Comparison of ENCODE assay signal across 14 cellular contexts in genomic region chr6:19723533-19723932, GRCh38.
DNase-seq lines count a peak whose midpoint lies in the region; ATAC-seq and TF ChIP-seq lines count a peak whose summit lies in the region.
"Had no signal": no experiment of that assay in that cellular context is flagged by ENCODE, and none has a peak within 500 bp of the region (broad histone marks: within the 10 kb centered on the region; RNA-seq: fewer than 3 reads in every experiment).

No MANE protein-coding gene starts in this region.

- DNase-seq in MCF 10A (ENCODE audit: unreplicated experiment) (peak; percentile 46), breast epithelium (ENCODE audit: low spot score in 2 of 2) (no peak), SK-MEL-5 (ENCODE audit: low read depth, low spot score) (peak; percentile 21), fibroblast of the conjunctiva (ENCODE audit: low read depth) (peak; percentile 9), uterus (no peak), NCI-H526 treated with DMSO at 0.1 percent for 48 hours (lab: John Stamatoyannopoulos, UW) (no peak)
- DNase-seq in activated CD8-positive, alpha-beta memory T cell treated with anti-CD3 and anti-CD28 coated beads, Interleukin-2, amount 50 U/mL, for 48 hours = no peak
- DNase-seq: activated CD4-positive, alpha-beta T cell treated with anti-CD3 and anti-CD28 coated beads, Interleukin-2, amount 50 U/mL, for 4 hours; activated gamma-delta T cell; colonic mucosa; nephron progenitor cell; transverse colon had no signal

- no peak overlapping the region for H3K4me3 ChIP-seq in breast epithelium
- H3K4me3 ChIP-seq in uterus = no peak overlapping the region
- H3K4me3 ChIP-seq: colonic mucosa, skin epidermis, transverse colon had no signal

- H3K27ac Mint-ChIP-seq in MCF 10A (ENCODE audit: low read depth, unreplicated experiment) = no peak overlapping the region
- H3K27ac Mint-ChIP-seq: nephron progenitor cell had no signal

- TF ChIP-seq POLR2A in breast epithelium (IDR thresholded peaks at IDR 0.05) (no peak), uterus (IDR thresholded peaks at IDR 0.05) (no peak)

- peaks cover 5% of the 10 kb centered on the region for H3K4me1 Mint-ChIP-seq in MCF 10A (ENCODE audit: insufficient read depth, unreplicated experiment)

- BruUV-seq in MCF 10A (replicated peaks; lab: Mats Ljungman, UMichigan) = no TSS peak

- POLR2A ChIA-PET in MCF 10A (lab: Yijun Ruan, JAX) = no interaction called here

- no peaks in the 10 kb centered on the region for H3K27me3 ChIP-seq in breast epithelium
- no peaks in the 10 kb centered on the region for H3K27me3 ChIP-seq in uterus
- H3K27me3 ChIP-seq: colonic mucosa, transverse colon had no signal

- no peaks in the 10 kb centered on the region for H3K36me3 Mint-ChIP-seq in MCF 10A (ENCODE audit: insufficient read depth, unreplicated experiment)

- H3K27ac ChIP-seq in breast epithelium (no peak overlapping the region), uterus (peak overlapping the region; percentile 7 to 43)
- H3K27ac ChIP-seq: colonic mucosa had no signal

- no peak overlapping the region for H3K4me3 Mint-ChIP-seq in MCF 10A (ENCODE audit: unreplicated experiment)
- H3K4me3 Mint-ChIP-seq: nephron progenitor cell had no signal

- H3K27me3 Mint-ChIP-seq in MCF 10A (ENCODE audit: insufficient read depth, unreplicated experiment) = no peaks in the 10 kb centered on the region

- in situ Hi-C loops in SK-MEL-5 (cut with HindIII; ENCODE audit: low pct_unique_long_range_greater_than_20kb, low sequenced_read_pairs) = no loop called here

- no peaks in the 10 kb centered on the region for H3K36me3 ChIP-seq in breast epithelium
- no peaks in the 10 kb centered on the region for H3K36me3 ChIP-seq in uterus
- H3K36me3 ChIP-seq: colonic mucosa, transverse colon had no signal

- CTCF ChIA-PET in MCF 10A (lab: Yijun Ruan, JAX) = no interaction called here

- intact Hi-C loops in MCF 10A (cut with micrococcal nuclease) = no loop called here
- intact Hi-C loops in breast epithelium (cut with DNase I; ENCODE audit: low total_unique reads) = no loop called here
- intact Hi-C loops in uterus (cut with DNase I; ENCODE audit: low total_unique reads) = no loop called here

- H3K4me1 ChIP-seq in breast epithelium = no peaks in the 10 kb centered on the region
- no peaks in the 10 kb centered on the region for H3K4me1 ChIP-seq in uterus
- H3K4me1 ChIP-seq: colonic mucosa, transverse colon had no signal

- peaks cover 7% of the 10 kb centered on the region for H3K9me3 Mint-ChIP-seq in MCF 10A (ENCODE audit: unreplicated experiment)

- TF ChIP-seq CTCF in MCF 10A (IDR thresholded peaks at IDR 0.05; ENCODE audit: unreplicated experiment) = no peak
- no peak for TF ChIP-seq CTCF in breast epithelium (IDR thresholded peaks at IDR 0.05)
- no peak for TF ChIP-seq CTCF in uterus (IDR thresholded peaks at IDR 0.05)

- ATAC-seq in HG03521 (IDR thresholded peaks at IDR 0.05; ENCODE audit: unreplicated experiment) = no peak

- H3K9me3 ChIP-seq in breast epithelium (no peaks in the 10 kb centered on the region), uterus (no peaks in the 10 kb centered on the region)
- H3K9me3 ChIP-seq: colonic mucosa, transverse colon had no signal

Comparison
In these comparisons a context has a peak if more than half of its experiments do, and no peak if none do; other contexts are left out.
1. DNase-seq: peak in MCF 10A (single experiment), SK-MEL-5 (single experiment) and fibroblast of the conjunctiva (single experiment); none in breast epithelium (0 of 2), uterus (0 of 2), activated CD8-positive, alpha-beta memory T cell treated with anti-CD3 and anti-CD28 coated beads, Interleukin-2, amount 50 U/mL, for 48 hours (single experiment) and NCI-H526 treated with DMSO at 0.1 percent for 48 hours (single experiment).
2. H3K27ac ChIP-seq: peak in uterus (2 of 2); none in breast epithelium (0 of 2).